In the genomic region with DNA sequence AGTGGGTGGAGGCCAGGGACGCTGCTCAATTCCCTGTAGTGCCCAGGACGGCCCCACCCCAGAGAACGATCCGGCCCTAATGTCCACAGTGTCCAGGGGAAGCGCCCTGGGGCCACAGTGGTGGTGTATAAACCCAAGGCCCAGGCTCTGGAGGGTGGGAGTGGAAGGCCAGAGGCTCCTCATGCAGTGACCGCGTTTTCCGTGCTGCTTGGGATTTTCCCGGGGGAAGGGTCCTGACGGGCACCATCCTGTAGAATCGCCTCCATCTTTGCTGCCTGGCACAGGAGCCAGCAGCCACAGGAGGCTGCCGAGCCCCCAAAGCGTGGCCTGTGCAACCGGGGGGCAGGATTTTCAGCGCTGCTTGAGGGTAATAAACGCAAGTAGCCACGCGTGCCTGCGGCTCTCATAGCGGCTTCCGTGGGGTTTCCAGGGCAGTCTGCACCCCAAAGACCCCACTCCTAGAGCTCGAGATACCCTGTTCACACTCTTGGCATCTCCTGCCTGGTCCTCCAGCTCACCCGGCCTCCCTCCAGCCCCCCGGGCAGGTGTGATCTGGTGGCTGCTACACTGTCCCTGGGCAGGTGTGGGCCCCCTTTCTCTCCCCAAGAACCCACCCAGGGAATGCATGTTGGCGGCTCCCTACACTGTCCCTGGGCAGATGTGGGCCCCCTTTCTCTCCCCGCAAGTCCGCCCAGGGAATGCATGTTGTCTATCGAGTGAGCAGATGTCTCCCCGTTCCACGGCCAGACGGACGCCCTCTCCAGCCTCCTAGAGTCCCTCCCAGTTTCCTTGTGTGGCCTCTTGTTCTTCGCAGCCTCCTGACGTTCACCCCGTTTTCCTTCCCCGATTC, we compare ENCODE assay signal across 11 cellular contexts. TPM values are rescaled to one million over a fixed set of nuclear protein-coding genes. Genes with fewer than 3 reads are reported as not detected.
A peak's percentile ranks its signal among the peaks of the same experiment; 100 is the strongest.
DNase-seq lines count a peak whose midpoint lies in the region; ATAC-seq and TF ChIP-seq lines count a peak whose summit lies in the region.
"Had no signal": no experiment of that assay in that cellular context is flagged by ENCODE, and none has a peak within 500 bp of the region (broad histone marks: within the 10 kb centered on the region; RNA-seq: fewer than 3 reads in every experiment).

No MANE protein-coding gene starts in this region.

- H3K9ac ChIP-seq in BLaER1 treated with 17β-estradiol and CSF1 and Interleukin-3, amounts not matched to agents 10 nM and 100 nM = peak overlapping the region; percentile 89 to 99 (median 95)
- H3K9ac ChIP-seq in HCT116 (ENCODE audit: low read length) = peak overlapping the region; percentile 96

- no peak for TF ChIP-seq RAD21 in HCT116 (IDR thresholded peaks at IDR 0.05; ENCODE audit: low read depth)

- H3K36me3 Mint-ChIP-seq in activated naive CD8-positive, alpha-beta T cell = peaks cover 5% of the 10 kb centered on the region
- peaks cover 0 to 9% of the 10 kb centered on the region in 2 donors for H3K36me3 Mint-ChIP-seq in naive B cell
- H3K36me3 Mint-ChIP-seq in endothelial cell (ENCODE audit: low read depth, unreplicated experiment) = peaks cover 12% of the 10 kb centered on the region

- H3K4me1 ChIP-seq in BLaER1 treated with 17β-estradiol and CSF1 and Interleukin-3, amounts not matched to agents 10 nM and 100 nM = peaks cover 68 to 84% (median 82%) of the 10 kb centered on the region in 10 experiments
- peaks cover 12 to 32% of the 10 kb centered on the region in 2 experiments; a peak in 3 of 4 replicates for H3K4me1 ChIP-seq in HCT116 (ENCODE audit: control insufficient read depth in 1 of 2, insufficient read depth in 2 of 2, low read length in 2 of 2)

- TF ChIP-seq CTCF in HCT116 (IDR thresholded peaks at IDR 0.05 in 2 of 3, conservative IDR thresholded peaks at IDR 0.05 in 1 of 3; ENCODE audit: borderline replicate concordance in 1 of 3, insufficient read depth in 1 of 3, low read depth in 2 of 3, low read length in 2 of 3) (no peak), endothelial cell (IDR thresholded peaks at IDR 0.05; ENCODE audit: unreplicated experiment) (no peak)

- RAD21 ChIA-PET in HCT116 (lab: Charles Lee; ENCODE audit: low non-redundant PET in 1 of 2, low total read pairs in 2 of 2, uncharacterized antibody in 2 of 2, unreplicated experiment in 2 of 2) = no interaction called here

- DNase-seq in HCT116 (ENCODE audit: low read depth, low spot score) (no peak), naive B cell (no peak), endothelial cell (ENCODE audit: low spot score) (no peak), HCEC 1CT (no peak), superior temporal gyrus (ENCODE audit: extremely low spot score) (no peak), HPDE6-E6E7 (ENCODE audit: extremely low spot score) (no peak)
- DNase-seq: hypothalamus, occipital lobe, SHP77 had no signal

- no peaks in the 10 kb centered on the region for H3K27me3 ChIP-seq in BLaER1 treated with 17β-estradiol and CSF1 and Interleukin-3, amounts not matched to agents 10 nM and 100 nM
- H3K27me3 ChIP-seq in HCT116 (ENCODE audit: insufficient read depth, low read length) = no peaks in the 10 kb centered on the region

- H3K9me3 Mint-ChIP-seq in activated naive CD8-positive, alpha-beta T cell (ENCODE audit: low read depth) = no peaks in the 10 kb centered on the region
- H3K9me3 Mint-ChIP-seq in naive B cell = no peaks in the 10 kb centered on the region
- H3K9me3 Mint-ChIP-seq in endothelial cell (ENCODE audit: unreplicated experiment) = no peaks in the 10 kb centered on the region

- H3K4me3 Mint-ChIP-seq in activated naive CD8-positive, alpha-beta T cell = peak overlapping the region; percentile 94
- H3K4me3 Mint-ChIP-seq in naive B cell = peak overlapping the region; percentile 52 to 94 (median 86)
- H3K4me3 Mint-ChIP-seq in endothelial cell (ENCODE audit: unreplicated experiment) = no peak overlapping the region

- POLR2A ChIA-PET in HCT116 (lab: Charles Lee) = no interaction called here

- H3K27ac ChIP-seq in BLaER1 treated with 17β-estradiol and CSF1 and Interleukin-3, amounts not matched to agents 10 nM and 100 nM = peak overlapping the region; percentile 64 to 97 (median 92); a peak in 20 of 22 replicates
- H3K27ac ChIP-seq in HCT116 (ENCODE audit: low read depth, low read length) = peak overlapping the region; percentile 83; the same call in 1 of the 2 replicates

- BruUV-seq in HCT116 (replicated peaks; lab: Mats Ljungman, UMichigan) = no TSS peak

- no peaks in the 10 kb centered on the region for H3K9me3 ChIP-seq in BLaER1 treated with 17β-estradiol and CSF1 and Interleukin-3, amounts not matched to agents 10 nM and 100 nM (replicated peaks in 1 of 11)
- no peaks in the 10 kb centered on the region for H3K9me3 ChIP-seq in HCT116 (ENCODE audit: control insufficient read depth in 1 of 2, insufficient read depth in 1 of 2, low read depth in 1 of 2, low read length in 2 of 2)

- intact Hi-C loops in HCT116 (cut with micrococcal nuclease) = no loop called here

- H3K36me3 ChIP-seq in BLaER1 treated with 17β-estradiol and CSF1 and Interleukin-3, amounts not matched to agents 10 nM and 100 nM = peaks cover 0 to 73% (median 46%) of the 10 kb centered on the region in 11 experiments; a peak in 21 of 22 replicates
- H3K36me3 ChIP-seq in HCT116 (ENCODE audit: control insufficient read depth in 1 of 2, insufficient read depth in 2 of 2, low read length in 2 of 2) = peaks cover 4 to 28% of the 10 kb centered on the region in 2 experiments; a peak in 2 of 4 replicates

- no peak overlapping the region for H3K27ac Mint-ChIP-seq in activated naive CD8-positive, alpha-beta T cell
- H3K27ac Mint-ChIP-seq in naive B cell = no peak overlapping the region
- no peak overlapping the region for H3K27ac Mint-ChIP-seq in endothelial cell (ENCODE audit: unreplicated experiment)

- H3K4me1 Mint-ChIP-seq in activated naive CD8-positive, alpha-beta T cell (ENCODE audit: low read depth) = peaks cover 50% of the 10 kb centered on the region
- peaks cover 42 to 64% (median 62%) of the 10 kb centered on the region in 3 donors for H3K4me1 Mint-ChIP-seq in naive B cell
- peaks cover 17% of the 10 kb centered on the region for H3K4me1 Mint-ChIP-seq in endothelial cell (ENCODE audit: unreplicated experiment)

- H2AFZ ChIP-seq in HCT116 (ENCODE audit: low read depth, low read length, poor library complexity, severe bottlenecking) = no peak overlapping the region

- CTCF ChIA-PET in HCT116 (lab: Charles Lee) = no interaction called here

- peaks cover 70% of the 10 kb centered on the region for H3K79me2 ChIP-seq in HCT116 (ENCODE audit: insufficient read depth, low read length)

- TF ChIP-seq POLR2A in HCT116 (IDR thresholded peaks at IDR 0.05; ENCODE audit: borderline replicate concordance, extremely low read depth, insufficient read depth, insufficient read length) = no peak

- ATAC-seq in HCT116 (no peak), naive B cell (ENCODE audit: low read depth in 2 of 2) (no peak)

- no peaks in the 10 kb centered on the region for H3K27me3 Mint-ChIP-seq in activated naive CD8-positive, alpha-beta T cell
- no peaks in the 10 kb centered on the region for H3K27me3 Mint-ChIP-seq in naive B cell
- peaks cover 20% of the 10 kb centered on the region for H3K27me3 Mint-ChIP-seq in endothelial cell (ENCODE audit: unreplicated experiment)

- no peaks in the 10 kb centered on the region for H3K9me2 ChIP-seq in HCT116 (ENCODE audit: insufficient read depth)

- H4K20me1 ChIP-seq in BLaER1 treated with 17β-estradiol and CSF1 and Interleukin-3, amounts not matched to agents 10 nM and 100 nM = peaks cover 6 to 92% (median 88%) of the 10 kb centered on the region in 11 experiments; a peak in 21 of 22 replicates
- H4K20me1 ChIP-seq in HCT116 (ENCODE audit: insufficient read depth) = peaks cover 9% of the 10 kb centered on the region; the same call in 1 of the 2 replicates

- peak overlapping the region; percentile 89 to 100 (median 99) for H3K4me2 ChIP-seq in BLaER1 treated with 17β-estradiol and CSF1 and Interleukin-3, amounts not matched to agents 10 nM and 100 nM
- H3K4me2 ChIP-seq in HCT116 (ENCODE audit: low read length) = peak overlapping the region; percentile 76

- H3K4me3 ChIP-seq in BLaER1 treated with 17β-estradiol and CSF1 and Interleukin-3, amounts not matched to agents 10 nM and 100 nM = peak overlapping the region; percentile 89 to 100 (median 98)
- peak overlapping the region; percentile 94 to 96 for H3K4me3 ChIP-seq in HCT116 (replicated peaks in 1 of 2; ENCODE audit: low read depth in 1 of 2, low read length in 2 of 2)

TF ChIP-seq in HCT116, 20 proteins besides CTCF, POLR2A, EP300 and RAD21:
- TF ChIP-seq EZH2phosphoT487 (IDR thresholded peaks at IDR 0.05; ENCODE audit: borderline replicate concordance) = no peak
- TF ChIP-seq EGR1 (IDR thresholded peaks at IDR 0.05; ENCODE audit: low read depth) = no peak

RNA-seq across cellular contexts. Expression of a gene that starts 2.2 kb away (rescaled TPM):
- total RNA-seq in HCT116 (2021; ENCODE audit: unreplicated experiment) = 119 TPM
- polyA plus RNA-seq in HCT116 (2012) = 91.3 and 94.7 TPM in 2 replicates
- 10 to 100 TPM; 17.1 to 47.6 (median 29.2) TPM for polyA plus RNA-seq in naive B cell (ENCODE audit: low read depth in 6 of 6)
- 63.0 TPM for total RNA-seq in endothelial cell (ENCODE audit: unreplicated experiment)

RNA-seq across cellular contexts. Expression of a gene that starts 9.3 kb away (rescaled TPM):
- total RNA-seq in HCT116 (2021; ENCODE audit: unreplicated experiment) (0.71 TPM), endothelial cell (ENCODE audit: unreplicated experiment) (not detected)
- 0.22 and 0.31 TPM in 2 replicates for polyA plus RNA-seq in HCT116 (2012)
- 100 to 1,000 TPM; 307 to 524 (median 405) TPM for polyA plus RNA-seq in naive B cell (ENCODE audit: low read depth in 6 of 6)

RNA-seq across cellular contexts. Expression of a gene that starts 36.6 kb away (rescaled TPM):
- total RNA-seq in HCT116 (2021; ENCODE audit: unreplicated experiment) (2.5 TPM), endothelial cell (ENCODE audit: unreplicated experiment) (0.38 TPM)
- 1.0 and 1.6 TPM in 2 replicates for polyA plus RNA-seq in HCT116 (2012)
- polyA plus RNA-seq in naive B cell (ENCODE audit: low read depth in 6 of 6) = not detected

RNA-seq across cellular contexts. Expression of a gene that starts 52.1 kb away (rescaled TPM):
- 1.5 TPM for total RNA-seq in HCT116 (2021; ENCODE audit: unreplicated experiment)
- 0.86 and 1.2 TPM in 2 replicates for polyA plus RNA-seq in HCT116 (2012)
- under 1 TPM in 3 of 6 donors, not detected in 3; 0.21 to 0.59 (median 0.53) TPM for polyA plus RNA-seq in naive B cell (ENCODE audit: low read depth in 6 of 6)
- not detected for total RNA-seq in endothelial cell (ENCODE audit: unreplicated experiment)
